8 cellular contexts compared by ENCODE assay signal in genomic region chr12:131831021-131831571, GRCh38. TPM values are rescaled to one million over a fixed set of nuclear protein-coding genes. Genes with fewer than 3 reads are reported as not detected.
DNase-seq lines count a peak whose midpoint lies in the region; ATAC-seq, FAIRE-seq and TF ChIP-seq lines count a peak whose summit lies in the region.

No MANE protein-coding gene starts in this region.

- H2AFZ ChIP-seq in DND-41 (ENCODE audit: low read depth, low read length) (no peak overlapping the region), HepG2 (ENCODE audit: low read length) (no peak overlapping the region)

- H3K27ac ChIP-seq in DND-41 (ENCODE audit: low read length) (no peak overlapping the region), HepG2 (ENCODE audit: extremely low read length, insufficient read depth, low read length) (no peak overlapping the region)

- H3K27ac Mint-ChIP-seq in brain: peak overlapping the region in 3 of 5 experiments; percentile 73 to 86 (median 83)
- H3K27ac Mint-ChIP-seq in stimulated activated naive B cell treated with anti-CD40 and anti-IgM and Interleukin-4, amounts not matched to agents 10 μg/mL and 1 μg/mL and 100 μg/mL, for 72 hours: peak overlapping the region; percentile 65

- WGBS in HepG2 (ENCODE audit: low lambda C conversion rate): 4% methylated on average over 12 of the region's 25 CpGs

- H4K20me1 ChIP-seq in DND-41 (ENCODE audit: insufficient read depth, low read length) (no peaks in the 10 kb centered on the region), HepG2 (ENCODE audit: insufficient read depth, low read length) (no peaks in the 10 kb centered on the region)

- H3K4me3 ChIP-seq in DND-41 (ENCODE audit: low read depth in 1 of 2, low read length in 2 of 2) (no peak overlapping the region), HepG2 (replicated peaks in 1 of 3; ENCODE audit: insufficient read depth in 1 of 3, low read depth in 2 of 3, low read length in 3 of 3) (peak overlapping the region; percentile 54 to 73 (median 58))

- H3K27me3 Mint-ChIP-seq in brain: peaks cover 7% of the 10 kb centered on the region
- H3K27me3 Mint-ChIP-seq in stimulated activated naive B cell treated with anti-CD40 and anti-IgM and Interleukin-4, amounts not matched to agents 10 μg/mL and 1 μg/mL and 100 μg/mL, for 72 hours: peaks cover 0 to 4% of the 10 kb centered on the region in 2 donors

- no peak for TF ChIP-seq POLR2A in HepG2 (IDR thresholded peaks at IDR 0.05; ENCODE audit: insufficient read depth in 1 of 2, low read depth in 2 of 2, low read length in 2 of 2)

- no peaks in the 10 kb centered on the region for H3K36me3 ChIP-seq in DND-41 (ENCODE audit: insufficient read depth, low read length)
- H3K36me3 ChIP-seq in HepG2 (replicated peaks in 1 of 2; ENCODE audit: control insufficient read depth in 1 of 2, insufficient read depth in 2 of 2, low read length in 2 of 2): no peaks in the 10 kb centered on the region

- TF ChIP-seq CTCF in DND-41 (IDR thresholded peaks at IDR 0.05; ENCODE audit: borderline replicate concordance, extremely low read depth, low read length, poor library complexity, severe bottlenecking) (no peak), brain (conservative IDR thresholded peaks at IDR 0.05) (no peak), HepG2 (CRISPR knock-in tag; IDR thresholded peaks at IDR 0.05) (no peak)

- intact Hi-C loops in HepG2 (cut with micrococcal nuclease; ENCODE audit: unreplicated experiment): loop anchor here (10.0 kb wide), 4 partner anchors 64 to 726 kb away; partner anchors contain the start of genes PUS1 and ULK1

- peaks cover 0 to 4% (median 0%) of the 10 kb centered on the region in 5 experiments for H3K9me3 Mint-ChIP-seq in brain
- no peaks in the 10 kb centered on the region for H3K9me3 Mint-ChIP-seq in stimulated activated naive B cell treated with anti-CD40 and anti-IgM and Interleukin-4, amounts not matched to agents 10 μg/mL and 1 μg/mL and 100 μg/mL, for 72 hours

- peaks cover 40% of the 10 kb centered on the region for H3K4me1 Mint-ChIP-seq in brain
- H3K4me1 Mint-ChIP-seq in stimulated activated naive B cell treated with anti-CD40 and anti-IgM and Interleukin-4, amounts not matched to agents 10 μg/mL and 1 μg/mL and 100 μg/mL, for 72 hours: peaks cover 22 to 39% of the 10 kb centered on the region in 2 donors

- peak overlapping the region; percentile 76 to 82 (median 80) for H3K4me3 Mint-ChIP-seq in brain
- H3K4me3 Mint-ChIP-seq in stimulated activated naive B cell treated with anti-CD40 and anti-IgM and Interleukin-4, amounts not matched to agents 10 μg/mL and 1 μg/mL and 100 μg/mL, for 72 hours: peak overlapping the region; percentile 79

- CTCF ChIA-PET in HepG2 (lab: Yijun Ruan, JAX; ENCODE audit: low intra/inter-chr PET ratio, low total read pairs): no interaction called here

- no peak for TF ChIP-seq RAD21 in HepG2 (CRISPR knock-in tag; IDR thresholded peaks at IDR 0.05)

- H3K9me3 ChIP-seq in DND-41 (ENCODE audit: insufficient read depth, low read length, severe bottlenecking): no peaks in the 10 kb centered on the region
- no peaks in the 10 kb centered on the region for H3K9me3 ChIP-seq in HepG2 (ENCODE audit: low read length)

- H3K4me2 ChIP-seq in DND-41 (ENCODE audit: insufficient read depth, low read length): no peak overlapping the region
- H3K4me2 ChIP-seq in HepG2 (ENCODE audit: low read depth, low read length): peak overlapping the region; percentile 84

- in situ Hi-C loops in HepG2 (cut with HindIII; ENCODE audit: extremely low pct_ligation_motif_present, low pct_unique_long_range_greater_than_20kb): loop anchor here (10.0 to 25.0 kb wide), 2 partner anchors 216 to 719 kb away; no protein-coding TSS in a partner anchor

- peak; percentile 30 for DNase-seq in DND-41
- peak; percentile 50 for DNase-seq in NCI-H510A (lab: John Stamatoyannopoulos, UW)
- DNase-seq in HepG2 (ENCODE audit: low spot score): no peak
- peak; percentile 23 for DNase-seq in stimulated activated naive B cell treated with anti-CD40 and anti-IgM and Interleukin-4, amounts not matched to agents 10 μg/mL and 1 μg/mL and 100 μg/mL, for 72 hours
- DNase-seq in NCI-H774 (lab: John Stamatoyannopoulos, UW): no peak

- no peak for FAIRE-seq in HepG2 (lab: Jason Lieb, UNC)

- TF ChIP-seq EP300 in HepG2 (IDR thresholded peaks at IDR 0.05; ENCODE audit: low read depth in 2 of 2, low read length in 2 of 2): no peak
- no peak for TF ChIP-seq EP300 in HepG2 (CRISPR knock-in tag; IDR thresholded peaks at IDR 0.05; ENCODE audit: borderline replicate concordance)

- POLR2A ChIA-PET in HepG2 (lab: Yijun Ruan, JAX): interaction anchor here (1.1 kb wide), 1 partner anchor 62 kb away, joined by 3 read pairs; no protein-coding TSS in a partner anchor

- H3K36me3 Mint-ChIP-seq in brain: no peaks in the 10 kb centered on the region
- H3K36me3 Mint-ChIP-seq in stimulated activated naive B cell treated with anti-CD40 and anti-IgM and Interleukin-4, amounts not matched to agents 10 μg/mL and 1 μg/mL and 100 μg/mL, for 72 hours: no peaks in the 10 kb centered on the region

- H3K9ac ChIP-seq in DND-41 (ENCODE audit: low read depth, low read length) (no peak overlapping the region), HepG2 (ENCODE audit: insufficient read depth, low read depth, low read length) (peak overlapping the region; percentile 10; the same call in 1 of the 2 replicates)

- ATAC-seq in DND-41 (ENCODE audit: insufficient read depth, low read depth): peak; percentile 47; the same call in 2 of the 3 replicates
- ATAC-seq in HepG2: peak; percentile 6
- ATAC-seq in stimulated activated naive B cell treated with anti-CD40 and anti-IgM and Interleukin-4, amounts not matched to agents 10 μg/mL and 1 μg/mL and 100 μg/mL, for 72 hours (replicated peaks): peak; percentile 38 to 44
- ATAC-seq in GM18517 (IDR thresholded peaks at IDR 0.05; ENCODE audit: unreplicated experiment): no peak
- no peak for ATAC-seq in HG03469 (IDR thresholded peaks at IDR 0.05; ENCODE audit: unreplicated experiment)

- H3K79me2 ChIP-seq in DND-41 (ENCODE audit: insufficient read depth, low read length) (no peaks in the 10 kb centered on the region), HepG2 (ENCODE audit: insufficient read depth, low read length) (no peaks in the 10 kb centered on the region)

- no peaks in the 10 kb centered on the region for H3K4me1 ChIP-seq in DND-41 (ENCODE audit: insufficient read depth, low read length)
- H3K4me1 ChIP-seq in HepG2 (ENCODE audit: insufficient read depth, low read length): peaks cover 59% of the 10 kb centered on the region

- BruUV-seq in HepG2 (replicated peaks; lab: Mats Ljungman, UMichigan): no TSS peak

- no peaks in the 10 kb centered on the region for H3K27me3 ChIP-seq in DND-41 (ENCODE audit: insufficient read depth, low read length, poor library complexity)
- H3K27me3 ChIP-seq in HepG2 (ENCODE audit: control insufficient read depth in 1 of 2, insufficient read depth in 2 of 2, low read length in 2 of 2): peaks cover 5 to 45% of the 10 kb centered on the region in 2 experiments; a peak in 4 of 5 replicates

TF ChIP-seq in HepG2, 621 proteins besides CTCF, POLR2A, EP300 and RAD21:
- TF ChIP-seq GPN1 (CRISPR knock-in tag; IDR thresholded peaks at IDR 0.05; ENCODE audit: borderline replicate concordance): no peak
- TF ChIP-seq PCBP1 (IDR thresholded peaks at IDR 0.05; ENCODE audit: borderline replicate concordance, low read depth, low read length): 0 out of 2 replicates have a peak, but pooled peaks have one; percentile 2
- TF ChIP-seq ARHGAP35 (CRISPR knock-in tag; IDR thresholded peaks at IDR 0.05; ENCODE audit: borderline replicate concordance): no peak
- TF ChIP-seq ZNF513 (CRISPR knock-in tag; conservative IDR thresholded peaks at IDR 0.05): no peak
- no peak for TF ChIP-seq ISL2 (CRISPR knock-in tag; IDR thresholded peaks at IDR 0.05)
- peak; percentile 62; the same call in 1 of the 2 replicates for TF ChIP-seq HNRNPL (IDR thresholded peaks at IDR 0.05; ENCODE audit: low read depth, low read length)

RNA-seq across cellular contexts. Expression of gene MMP17, which starts 2.9 kb away (rescaled TPM):
- polyA plus RNA-seq in brain (ENCODE audit: insufficient read depth, low read depth, low replicate concordance) (15.5 TPM), HepG2 (2011; rRNA removed) (0.55 and 2.0 TPM in 2 replicates)
- 0.38 and 0.80 TPM in 2 replicates for total RNA-seq in HepG2 (2016; rRNA removed; fragmentation: Illumina TruSeq; extraction: Trizol)
- 0.79 and 1.1 TPM in 2 replicates for total RNA-seq in HepG2 (2016; cell fraction: cytosol; rRNA removed; fragmentation: Illumina TruSeq; extraction: Trizol; ENCODE audit: low read depth)
- total RNA-seq in HepG2 (2016; cell fraction: insoluble cytoplasmic fraction; rRNA removed; fragmentation: Illumina TruSeq; extraction: Trizol): 0.36 and 0.78 TPM in 2 replicates
- total RNA-seq in HepG2 (2016; cell fraction: membrane; rRNA removed; fragmentation: Illumina TruSeq; extraction: Trizol): 1.2 and 1.4 TPM in 2 replicates
- total RNA-seq in HepG2 (2016; cell fraction: nucleus; rRNA removed; fragmentation: Illumina TruSeq; extraction: Trizol): 0.69 and 0.75 TPM in 2 replicates
- 0.69 and 1.1 TPM in 2 replicates for polyA plus RNA-seq in HepG2 (2011; cell fraction: cytosol; rRNA removed)
- 3.2 and 5.2 TPM in 2 replicates for polyA plus RNA-seq in HepG2 (2011; cell fraction: nucleus; rRNA removed)
- 0.24 and 0.57 TPM in 2 replicates for polyA plus RNA-seq in HepG2 (2012)
- 0.80 and 1.2 TPM in 2 replicates for polyA plus RNA-seq in HepG2 (2016; cell fraction: cytosol; fragmentation: Illumina TruSeq; extraction: Trizol; ENCODE audit: low read depth)
- 0.53 and 1.4 TPM in 2 replicates for polyA plus RNA-seq in HepG2 (2016; cell fraction: insoluble cytoplasmic fraction; fragmentation: Illumina TruSeq; extraction: Trizol; ENCODE audit: low read depth)
- 1.5 and 2.6 TPM in 2 replicates for polyA plus RNA-seq in HepG2 (2016; cell fraction: membrane; fragmentation: Illumina TruSeq; extraction: Trizol; ENCODE audit: low read depth)
- 2.1 and 2.8 TPM in 2 replicates for polyA plus RNA-seq in HepG2 (2016; cell fraction: nucleus; fragmentation: Illumina TruSeq; extraction: Trizol; ENCODE audit: insufficient read depth, low read depth)
- polyA minus RNA-seq in HepG2 (2011; rRNA and poly(A)+ RNA removed; ENCODE audit: low replicate concordance): 0.70 and 1.1 TPM in 2 replicates
- 1.5 TPM in 1 of 2 replicates, not detected in the other for polyA minus RNA-seq in HepG2 (2011; cell fraction: cytosol; rRNA and poly(A)+ RNA removed)
- 1.4 and 2.6 TPM in 2 replicates for polyA minus RNA-seq in HepG2 (2011; cell fraction: nucleus; rRNA and poly(A)+ RNA removed)

Comparison
In these comparisons a context has a peak if more than half of its experiments do, and no peak if none do; other contexts are left out.
1. ATAC-seq: peak in DND-41 (single experiment), HepG2 (single experiment) and stimulated activated naive B cell treated with anti-CD40 and anti-IgM and Interleukin-4, amounts not matched to agents 10 μg/mL and 1 μg/mL and 100 μg/mL, for 72 hours (2 of 2); none in GM18517 (single experiment) and HG03469 (single experiment).
2. DNase-seq: peak in DND-41 (single experiment), NCI-H510A (single experiment) and stimulated activated naive B cell treated with anti-CD40 and anti-IgM and Interleukin-4, amounts not matched to agents 10 μg/mL and 1 μg/mL and 100 μg/mL, for 72 hours (single experiment); none in HepG2 (single experiment) and NCI-H774 (single experiment).
3. H3K4me3 ChIP-seq: peak in HepG2 (3 of 3); none in DND-41 (0 of 2).